13 cellular contexts compared by ENCODE assay signal in the genomic region with DNA sequence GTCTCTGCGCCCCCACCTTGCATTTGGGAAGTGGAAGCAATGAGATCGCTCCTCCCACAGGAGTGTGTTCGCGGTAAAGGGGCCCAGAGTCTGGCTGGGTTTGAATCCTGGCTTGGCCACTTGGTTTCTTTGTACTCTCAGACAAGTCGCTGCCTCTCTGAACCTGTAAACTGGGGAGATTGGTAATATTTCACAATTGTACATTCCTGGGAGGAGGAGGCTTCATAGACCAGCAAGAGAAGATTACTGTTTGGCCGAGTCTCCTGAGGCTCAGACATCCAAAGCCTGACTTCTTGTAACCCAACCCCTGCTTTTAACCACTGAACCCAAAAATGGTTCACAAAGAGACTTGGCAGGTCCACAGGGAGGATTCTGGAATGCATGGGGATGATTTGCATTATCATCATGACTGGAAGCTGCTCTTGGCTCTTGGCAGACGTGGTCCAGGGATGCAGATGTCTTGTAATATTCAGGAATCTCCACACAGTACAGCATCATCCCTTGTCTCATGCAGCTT. TPM values are rescaled to one million over a fixed set of nuclear protein-coding genes. Genes with fewer than 3 reads are reported as not detected.
A peak's percentile ranks its signal among the peaks of the same experiment; 100 is the strongest.
DNase-seq lines count a peak whose midpoint lies in the region; ATAC-seq lines count a peak whose summit lies in the region.
"Had no signal": no experiment of that assay in that cellular context is flagged by ENCODE, and none has a peak within 500 bp of the region (broad histone marks: within the 10 kb centered on the region; RNA-seq: fewer than 3 reads in every experiment).

No MANE protein-coding gene starts in this region.

- H3K27ac ChIP-seq in cingulate gyrus (ENCODE audit: low read depth, low read length), result peak overlapping the region; percentile 14
- H3K27ac ChIP-seq: WERI-Rb-1 had no signal

- peak; percentile 97 for DNase-seq in AG08395 (ENCODE audit: low spot score)
- DNase-seq in LHCN-M2 (ENCODE audit: low read depth), result peak; percentile 91
- peak; percentile 94 for DNase-seq in myocyte (ENCODE audit: low read depth)
- no peak for DNase-seq in activated CD8-positive, alpha-beta memory T cell treated with anti-CD3 and anti-CD28 coated beads for 24 hours
- no peak for DNase-seq in NCI-H524 treated with DMSO at 0.1 percent for 48 hours (lab: John Stamatoyannopoulos, UW)
- DNase-seq in NCI-H2107 (lab: John Stamatoyannopoulos, UW), result no peak
- DNase-seq: activated naive CD4-positive, alpha-beta T cell treated with anti-CD3 and anti-CD28 coated beads, Interleukin-2, amount 10 ng/mL, durations not matched to agents 7 days and 5 days; NCI-H187; OCI-M1; right cardiac atrium; WERI-Rb-1 had no signal

- ATAC-seq in GM18867 (IDR thresholded peaks at IDR 0.05; ENCODE audit: unreplicated experiment), result no peak
- ATAC-seq: right cardiac atrium had no signal

RNA-seq across cellular contexts. Expression of gene STRN4, which starts 13.6 kb away (rescaled TPM):
- 78.1 and 83.9 TPM in 2 replicates for total RNA-seq in LHCN-M2 (2014; rRNA removed)
- 42.8 TPM for polyA plus RNA-seq in LHCN-M2 (2012)
- total RNA-seq in myocyte, result 75.0 and 82.5 TPM in 2 replicates
- polyA plus RNA-seq in myocyte (2012), result 55.1 TPM

RNA-seq across cellular contexts. Expression of gene FKRP, which starts 14.0 kb away (rescaled TPM):
- 29.7 and 33.8 TPM in 2 replicates for total RNA-seq in LHCN-M2 (2014; rRNA removed)
- polyA plus RNA-seq in LHCN-M2 (2012), result 17.0 TPM
- 19.2 and 24.8 TPM in 2 replicates for total RNA-seq in myocyte
- polyA plus RNA-seq in myocyte (2012), result 22.3 TPM

RNA-seq across cellular contexts. Expression of gene SLC1A5, which starts 28.5 kb away (rescaled TPM):
- total RNA-seq in LHCN-M2 (2014; rRNA removed), result 68.0 and 77.1 TPM in 2 replicates
- 54.3 TPM for polyA plus RNA-seq in LHCN-M2 (2012)
- 32.8 and 49.0 TPM in 2 replicates for total RNA-seq in myocyte
- 167 TPM for polyA plus RNA-seq in myocyte (2012)

RNA-seq across cellular contexts. Expression of gene PRKD2, which starts 43.0 kb away (rescaled TPM):
- total RNA-seq in LHCN-M2 (2014; rRNA removed) (17.3 and 25.2 TPM in 2 replicates), myocyte (5.2 and 10.6 TPM in 2 replicates)
- 17.4 TPM for polyA plus RNA-seq in LHCN-M2 (2012)
- 17.1 TPM for polyA plus RNA-seq in myocyte (2012)

Comparison
In these comparisons a context has a peak if more than half of its experiments do, and no peak if none do; other contexts are left out.
1. DNase-seq: peak in AG08395 (single experiment), LHCN-M2 (single experiment) and myocyte (single experiment); none in activated CD8-positive, alpha-beta memory T cell treated with anti-CD3 and anti-CD28 coated beads for 24 hours (single experiment), NCI-H524 treated with DMSO at 0.1 percent for 48 hours (single experiment) and NCI-H2107 (single experiment).